In genomic region chr6:169048806-169049205, GRCh38 we compare ENCODE assay signal across 20 cellular contexts.
A peak's percentile ranks its signal among the peaks of the same experiment; 100 is the strongest.
DNase-seq lines count a peak whose midpoint lies in the region; ATAC-seq and TF ChIP-seq lines count a peak whose summit lies in the region.
"Had no signal": no experiment of that assay in that cellular context is flagged by ENCODE, and none has a peak within 500 bp of the region (broad histone marks: within the 10 kb centered on the region; RNA-seq: fewer than 3 reads in every experiment).

No MANE protein-coding gene starts in this region.

- TF ChIP-seq POLR2A in esophagus muscularis mucosa (IDR thresholded peaks at IDR 0.05; ENCODE audit: low read depth), result no peak

- no peak overlapping the region for H3K27ac ChIP-seq in esophagus muscularis mucosa (replicated peaks in 1 of 4)
- H3K27ac ChIP-seq: BLaER1, Peyer's patch, SJSA1 had no signal

- CTCF ChIA-PET in MCF 10A (lab: Yijun Ruan, JAX), result no interaction called here

- H3K4me3 Mint-ChIP-seq in activated CD4-positive, alpha-beta T cell treated with anti-CD3 and anti-CD28 coated beads, Interleukin-2, amount 10 ng/mL, durations not matched to agents 24 days and 14 days, result no peak overlapping the region
- H3K4me3 Mint-ChIP-seq in MCF 10A (ENCODE audit: unreplicated experiment), result no peak overlapping the region
- H3K4me3 Mint-ChIP-seq in activated T-cell treated with anti-CD3 and anti-CD28 coated beads, Interleukin-2, amount 50 U/mL, for 72 hours, result no peak overlapping the region
- H3K4me3 Mint-ChIP-seq: CD4-positive, alpha-beta memory T cell had no signal

- no peak for TF ChIP-seq CTCF in esophagus muscularis mucosa (IDR thresholded peaks at IDR 0.05)
- no peak for TF ChIP-seq CTCF in MCF 10A (IDR thresholded peaks at IDR 0.05; ENCODE audit: unreplicated experiment)

- intact Hi-C loops in activated CD4-positive, alpha-beta T cell treated with anti-CD3 and anti-CD28 coated beads, Interleukin-2, amount 10 ng/mL, durations not matched to agents 24 days and 14 days (cut with micrococcal nuclease), result no loop called here
- intact Hi-C loops in esophagus muscularis mucosa (cut with DNase I), result no loop called here
- intact Hi-C loops in MCF 10A (cut with micrococcal nuclease), result no loop called here

- no peak overlapping the region for H3K4me3 ChIP-seq in esophagus muscularis mucosa
- H3K4me3 ChIP-seq: BLaER1, HAP-1, MG63, Peyer's patch, SJSA1 had no signal

- no peaks in the 10 kb centered on the region for H3K27me3 ChIP-seq in esophagus muscularis mucosa
- H3K27me3 ChIP-seq: BLaER1, MG63, Peyer's patch, SJSA1 had no signal

- BruUV-seq in MCF 10A (replicated peaks; lab: Mats Ljungman, UMichigan), result no TSS peak

- DNase-seq in activated CD4-positive, alpha-beta T cell treated with anti-CD3 and anti-CD28 coated beads, Interleukin-2, amount 10 ng/mL, durations not matched to agents 24 days and 14 days, result peak; percentile 43
- no peak for DNase-seq in activated CD4-positive, alpha-beta T cell treated with anti-CD3 and anti-CD28 coated beads, Interleukin-2, amount 50 U/mL, for 4 hours
- peak; percentile 83 for DNase-seq in NCI-H2029 treated with DMSO at 0.1 percent for 48 hours (lab: John Stamatoyannopoulos, UW)
- peak; percentile 87 for DNase-seq in esophagus muscularis mucosa (ENCODE audit: extremely low spot score)
- no peak for DNase-seq in MCF 10A (ENCODE audit: unreplicated experiment)
- no peak for DNase-seq in pons (ENCODE audit: low spot score)
- DNase-seq in activated T-cell treated with anti-CD3 and anti-CD28 coated beads, Interleukin-2, amount 50 U/mL, for 72 hours, result no peak
- DNase-seq: CD4-positive, alpha-beta memory T cell; DMS153; GDM1; IMR-90; Karpas-422; MG63; NCI-H1417 treated with DMSO at 0.1 percent for 48 hours; NCI-H2081; NCI-H524; Peyer's patch had no signal

- peaks cover 2% of the 10 kb centered on the region for H3K27me3 Mint-ChIP-seq in activated CD4-positive, alpha-beta T cell treated with anti-CD3 and anti-CD28 coated beads, Interleukin-2, amount 10 ng/mL, durations not matched to agents 24 days and 14 days
- H3K27me3 Mint-ChIP-seq in MCF 10A (ENCODE audit: insufficient read depth, unreplicated experiment), result no peaks in the 10 kb centered on the region
- H3K27me3 Mint-ChIP-seq in activated T-cell treated with anti-CD3 and anti-CD28 coated beads, Interleukin-2, amount 50 U/mL, for 72 hours (ENCODE audit: low read depth), result peaks cover 10% of the 10 kb centered on the region

- H3K27ac Mint-ChIP-seq in activated CD4-positive, alpha-beta T cell treated with anti-CD3 and anti-CD28 coated beads, Interleukin-2, amount 10 ng/mL, durations not matched to agents 24 days and 14 days, result no peak overlapping the region
- no peak overlapping the region for H3K27ac Mint-ChIP-seq in MCF 10A (ENCODE audit: low read depth, unreplicated experiment)
- H3K27ac Mint-ChIP-seq in activated T-cell treated with anti-CD3 and anti-CD28 coated beads, Interleukin-2, amount 50 U/mL, for 72 hours, result no peak overlapping the region
- H3K27ac Mint-ChIP-seq: CD4-positive, alpha-beta memory T cell had no signal

- no peaks in the 10 kb centered on the region for H3K4me1 Mint-ChIP-seq in activated CD4-positive, alpha-beta T cell treated with anti-CD3 and anti-CD28 coated beads, Interleukin-2, amount 10 ng/mL, durations not matched to agents 24 days and 14 days
- H3K4me1 Mint-ChIP-seq in MCF 10A (ENCODE audit: insufficient read depth, unreplicated experiment), result peaks cover 10% of the 10 kb centered on the region
- H3K4me1 Mint-ChIP-seq in activated T-cell treated with anti-CD3 and anti-CD28 coated beads, Interleukin-2, amount 50 U/mL, for 72 hours (ENCODE audit: low read depth), result no peaks in the 10 kb centered on the region
- H3K4me1 Mint-ChIP-seq: CD4-positive, alpha-beta memory T cell had no signal

- H3K36me3 ChIP-seq in esophagus muscularis mucosa, result no peaks in the 10 kb centered on the region
- H3K36me3 ChIP-seq: BLaER1, HAP-1, MG63, Peyer's patch, SJSA1 had no signal

- no peaks in the 10 kb centered on the region for H3K36me3 Mint-ChIP-seq in activated CD4-positive, alpha-beta T cell treated with anti-CD3 and anti-CD28 coated beads, Interleukin-2, amount 10 ng/mL, durations not matched to agents 24 days and 14 days (ENCODE audit: low read depth)
- peaks cover 10% of the 10 kb centered on the region for H3K36me3 Mint-ChIP-seq in MCF 10A (ENCODE audit: insufficient read depth, unreplicated experiment)
- no peaks in the 10 kb centered on the region for H3K36me3 Mint-ChIP-seq in activated T-cell treated with anti-CD3 and anti-CD28 coated beads, Interleukin-2, amount 50 U/mL, for 72 hours (ENCODE audit: insufficient read depth in 2 of 2)
- H3K36me3 Mint-ChIP-seq: CD4-positive, alpha-beta memory T cell had no signal

- H3K9me3 ChIP-seq in esophagus muscularis mucosa, result no peaks in the 10 kb centered on the region
- H3K9me3 ChIP-seq: BLaER1, HAP-1, MG63, Peyer's patch, SJSA1 had no signal

- WGBS in esophagus muscularis mucosa, result 85% methylated on average over 12 of the region's 12 CpGs

- H3K4me1 ChIP-seq in esophagus muscularis mucosa, result peaks cover 0 to 23% (median 5%) of the 10 kb centered on the region in 4 donors
- H3K4me1 ChIP-seq: HAP-1, Peyer's patch had no signal

- POLR2A ChIA-PET in MCF 10A (lab: Yijun Ruan, JAX), result interaction anchor here (0.8 kb wide), 1 partner anchor 40 kb away, joined by 3 read pairs; no protein-coding TSS in a partner anchor

- no peak for ATAC-seq in activated T-cell treated with anti-CD3 and anti-CD28 coated beads, Interleukin-2, amount 50 U/mL, for 72 hours (replicated peaks in 1 of 2)

- no peaks in the 10 kb centered on the region for H3K9me3 Mint-ChIP-seq in activated CD4-positive, alpha-beta T cell treated with anti-CD3 and anti-CD28 coated beads, Interleukin-2, amount 10 ng/mL, durations not matched to agents 24 days and 14 days
- no peaks in the 10 kb centered on the region for H3K9me3 Mint-ChIP-seq in MCF 10A (ENCODE audit: unreplicated experiment)
- H3K9me3 Mint-ChIP-seq in activated T-cell treated with anti-CD3 and anti-CD28 coated beads, Interleukin-2, amount 50 U/mL, for 72 hours, result no peaks in the 10 kb centered on the region
- H3K9me3 Mint-ChIP-seq: CD4-positive, alpha-beta memory T cell had no signal

- no peak for TF ChIP-seq EP300 in esophagus muscularis mucosa (IDR thresholded peaks at IDR 0.05)

Comparison
In these comparisons a context has a peak if more than half of its experiments do, and no peak if none do; other contexts are left out.
1. DNase-seq: peak in activated CD4-positive, alpha-beta T cell treated with anti-CD3 and anti-CD28 coated beads, Interleukin-2, amount 10 ng/mL, durations not matched to agents 24 days and 14 days (single experiment), NCI-H2029 treated with DMSO at 0.1 percent for 48 hours (single experiment) and esophagus muscularis mucosa (single experiment); none in activated CD4-positive, alpha-beta T cell treated with anti-CD3 and anti-CD28 coated beads, Interleukin-2, amount 50 U/mL, for 4 hours (0 of 2), MCF 10A (single experiment), pons (single experiment) and activated T-cell treated with anti-CD3 and anti-CD28 coated beads, Interleukin-2, amount 50 U/mL, for 72 hours (0 of 2).